In the genomic region with DNA sequence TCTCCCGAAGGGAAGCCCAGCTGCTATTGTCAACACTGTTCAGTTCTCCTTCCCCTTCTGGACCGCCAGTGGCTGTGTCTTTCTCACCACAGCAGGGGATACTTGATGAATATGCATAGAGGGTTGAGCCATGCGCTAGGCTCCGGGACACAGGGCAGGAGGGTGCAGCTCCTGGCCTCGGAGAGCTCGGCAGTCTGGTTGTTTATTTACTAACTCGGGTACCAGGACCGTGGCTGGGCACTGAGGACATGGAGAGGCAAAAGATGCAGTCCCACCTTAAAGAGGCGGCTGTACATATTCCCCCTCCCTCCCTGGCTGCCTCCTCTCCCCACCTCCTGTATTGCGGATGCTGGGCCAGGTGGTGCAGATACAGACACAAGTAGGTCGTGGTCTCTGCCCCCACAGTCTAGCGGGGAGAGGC, we compare ENCODE assay signal across 10 cellular contexts. TPM values are rescaled to one million over a fixed set of nuclear protein-coding genes. Genes with fewer than 3 reads are reported as not detected.
DNase-seq lines count a peak whose midpoint lies in the region; ATAC-seq and TF ChIP-seq lines count a peak whose summit lies in the region.
"Had no signal": no experiment of that assay in that cellular context is flagged by ENCODE, and none has a peak within 500 bp of the region (broad histone marks: within the 10 kb centered on the region; RNA-seq: fewer than 3 reads in every experiment).

No MANE protein-coding gene starts in this region.

- H3K36me3 ChIP-seq in HEK293 (ENCODE audit: control insufficient read depth in 2 of 2, insufficient read depth in 1 of 2, low read length in 2 of 2) (no peaks in the 10 kb centered on the region), skeletal muscle tissue (ENCODE audit: control insufficient read depth in 3 of 3, insufficient read depth in 3 of 3, low read length in 3 of 3) (no peaks in the 10 kb centered on the region)
- H3K36me3 ChIP-seq: spleen had no signal

- H3K9ac ChIP-seq in skeletal muscle tissue (ENCODE audit: low read depth in 1 of 3, low read length in 3 of 3), result peak overlapping the region in 2 of 3 donors; percentile 51 to 70

- H3K4me3 Mint-ChIP-seq in CD4-positive, alpha-beta T cell, result no peak overlapping the region

- H3K9me3 Mint-ChIP-seq in CD4-positive, alpha-beta T cell, result no peaks in the 10 kb centered on the region

- no peaks in the 10 kb centered on the region for H3K9me3 ChIP-seq in HEK293 (ENCODE audit: control insufficient read depth, insufficient read depth, low read depth, low read length)
- no peaks in the 10 kb centered on the region for H3K9me3 ChIP-seq in skeletal muscle tissue (ENCODE audit: control insufficient read depth in 3 of 3, low read length in 3 of 3)
- no peaks in the 10 kb centered on the region for H3K9me3 ChIP-seq in CD4-positive, alpha-beta T cell (ENCODE audit: control insufficient read depth, low read length)
- H3K9me3 ChIP-seq: spleen had no signal

- ATAC-seq in left lobe of liver (peak; percentile 69), GM21360 (IDR thresholded peaks at IDR 0.05; ENCODE audit: unreplicated experiment) (no peak), HG02588 (IDR thresholded peaks at IDR 0.05; ENCODE audit: unreplicated experiment) (no peak)
- no peak for ATAC-seq in CD4-positive, alpha-beta T cell (ENCODE audit: poor library complexity)
- ATAC-seq: activated CD4-positive, CD25-positive, alpha-beta regulatory T cell treated with anti-CD3 and anti-CD28 coated beads, Interleukin-2, amount 50 U/mL, for 24 hours had no signal

- DNase-seq in caudate nucleus (lab: John Stamatoyannopoulos, UW) (peak in 16 of 61 donors; percentile 15 to 69 (median 24)), left lobe of liver (ENCODE audit: low spot score) (peak; percentile 81), HPDE6-E6E7 (ENCODE audit: extremely low spot score) (no peak)
- DNase-seq in CD4-positive, alpha-beta T cell, result no peak
- DNase-seq: spleen had no signal

- CTCF ChIA-PET in HEK293 (lab: Yijun Ruan, JAX), result no interaction called here
- CTCF ChIA-PET in CD4-positive, alpha-beta T cell (lab: Charles Lee), result no interaction called here

- no peaks in the 10 kb centered on the region for H3K4me1 Mint-ChIP-seq in CD4-positive, alpha-beta T cell (ENCODE audit: low read depth)

- POLR2A ChIA-PET in HEK293 (lab: Yijun Ruan, JAX), result no interaction called here
- POLR2A ChIA-PET in CD4-positive, alpha-beta T cell (lab: Charles Lee), result no interaction called here

- H3K27ac ChIP-seq in HEK293 (ENCODE audit: extremely low read depth, low read depth, low read length) (no peak overlapping the region), caudate nucleus (ENCODE audit: low read depth, low read length) (peak overlapping the region; percentile 74), skeletal muscle tissue (ENCODE audit: low read depth, low read length) (peak overlapping the region; percentile 73)
- H3K27ac ChIP-seq in CD4-positive, alpha-beta T cell (ENCODE audit: low read depth, low read length), result no peak overlapping the region

- no peaks in the 10 kb centered on the region for H3K36me3 Mint-ChIP-seq in CD4-positive, alpha-beta T cell (ENCODE audit: low read depth)

- H3K27me3 Mint-ChIP-seq in CD4-positive, alpha-beta T cell, result peaks cover 15% of the 10 kb centered on the region

- no peaks in the 10 kb centered on the region for H3K27me3 ChIP-seq in skeletal muscle tissue (ENCODE audit: control insufficient read depth in 3 of 3, insufficient read depth in 3 of 3, low read length in 3 of 3)
- H3K27me3 ChIP-seq in CD4-positive, alpha-beta T cell (ENCODE audit: control insufficient read depth, insufficient read depth, low read length), result no peaks in the 10 kb centered on the region
- H3K27me3 ChIP-seq: spleen had no signal

- intact Hi-C loops in CD4-positive, alpha-beta T cell (cut with DNase I, micrococcal nuclease), result no loop called here

- H3K4me3 ChIP-seq in HEK293 (ENCODE audit: low read depth, low read length), result no peak overlapping the region
- no peak overlapping the region for H3K4me3 ChIP-seq in skeletal muscle tissue (ENCODE audit: low read length in 3 of 3)
- H3K4me3 ChIP-seq: spleen had no signal

- no peak overlapping the region for H3K27ac Mint-ChIP-seq in CD4-positive, alpha-beta T cell

- no peak for TF ChIP-seq CTCF in HEK293 (tag by site-specific recombination; IDR thresholded peaks at IDR 0.05)
- TF ChIP-seq CTCF in CD4-positive, alpha-beta T cell (IDR thresholded peaks at IDR 0.05), result no peak

- H3K4me1 ChIP-seq in HEK293 (ENCODE audit: control insufficient read depth, insufficient read depth, low read length), result no peaks in the 10 kb centered on the region; the same call in 1 of the 2 replicates
- H3K4me1 ChIP-seq in skeletal muscle tissue (ENCODE audit: control insufficient read depth in 3 of 3, insufficient read depth in 3 of 3, low read length in 3 of 3), result peaks cover 89 to 95% (median 93%) of the 10 kb centered on the region in 3 donors

TF ChIP-seq in HEK293, 187 proteins besides CTCF, POLR2A, EP300 and RAD21:
- TF ChIP-seq ZIC2 (tag by site-specific recombination; IDR thresholded peaks at IDR 0.05) (peak; percentile 66), ZNF623 (tag by site-specific recombination; IDR thresholded peaks at IDR 0.05) (no peak), MZF1 (tag by site-specific recombination; IDR thresholded peaks at IDR 0.05; ENCODE audit: borderline replicate concordance) (no peak), GLIS1 (tag by site-specific recombination; IDR thresholded peaks at IDR 0.05) (0 out of 2 replicates have a peak, but pooled peaks have one; percentile 1)
- TF ChIP-seq, protein P1, sequence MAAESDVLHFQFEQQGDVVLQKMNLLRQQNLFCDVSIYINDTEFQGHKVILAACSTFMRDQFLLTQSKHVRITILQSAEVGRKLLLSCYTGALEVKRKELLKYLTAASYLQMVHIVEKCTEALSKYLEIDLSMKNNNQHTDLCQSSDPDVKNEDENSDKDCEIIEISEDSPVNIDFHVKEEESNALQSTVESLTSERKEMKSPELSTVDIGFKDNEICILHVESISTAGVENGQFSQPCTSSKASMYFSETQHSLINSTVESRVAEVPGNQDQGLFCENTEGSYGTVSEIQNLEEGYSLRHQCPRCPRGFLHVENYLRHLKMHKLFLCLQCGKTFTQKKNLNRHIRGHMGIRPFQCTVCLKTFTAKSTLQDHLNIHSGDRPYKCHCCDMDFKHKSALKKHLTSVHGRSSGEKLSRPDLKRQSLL (tag by site-specific recombination; IDR thresholded peaks at IDR 0.05), result peak; percentile 48; the same call in 1 of the 2 replicates

RNA-seq across cellular contexts. Expression of gene ARHGEF10L, which starts 26.1 kb away (rescaled TPM):
- 126 TPM for total RNA-seq in left lobe of liver
- total RNA-seq in skeletal muscle tissue, result 16.7 TPM
- total RNA-seq in CD4-positive, alpha-beta T cell, result under 1 TPM; 0.11 to 0.22 TPM

Comparison
In these comparisons a context has a peak if more than half of its experiments do, and no peak if none do; other contexts are left out.
1. H3K27ac ChIP-seq: peak in caudate nucleus (single experiment) and skeletal muscle tissue (single experiment); none in HEK293 (single experiment) and CD4-positive, alpha-beta T cell (single experiment).
2. RNA of gene ARHGEF10L, which starts 26.1 kb away (total RNA-seq): 126 TPM in left lobe of liver (single experiment) and 16.7 TPM in skeletal muscle tissue (single experiment); 0.11 to 0.22 TPM in CD4-positive, alpha-beta T cell; every median in the first group is over 10 times any median in the second.